ENCODE assay signal across 18 cellular contexts in the genomic region with DNA sequence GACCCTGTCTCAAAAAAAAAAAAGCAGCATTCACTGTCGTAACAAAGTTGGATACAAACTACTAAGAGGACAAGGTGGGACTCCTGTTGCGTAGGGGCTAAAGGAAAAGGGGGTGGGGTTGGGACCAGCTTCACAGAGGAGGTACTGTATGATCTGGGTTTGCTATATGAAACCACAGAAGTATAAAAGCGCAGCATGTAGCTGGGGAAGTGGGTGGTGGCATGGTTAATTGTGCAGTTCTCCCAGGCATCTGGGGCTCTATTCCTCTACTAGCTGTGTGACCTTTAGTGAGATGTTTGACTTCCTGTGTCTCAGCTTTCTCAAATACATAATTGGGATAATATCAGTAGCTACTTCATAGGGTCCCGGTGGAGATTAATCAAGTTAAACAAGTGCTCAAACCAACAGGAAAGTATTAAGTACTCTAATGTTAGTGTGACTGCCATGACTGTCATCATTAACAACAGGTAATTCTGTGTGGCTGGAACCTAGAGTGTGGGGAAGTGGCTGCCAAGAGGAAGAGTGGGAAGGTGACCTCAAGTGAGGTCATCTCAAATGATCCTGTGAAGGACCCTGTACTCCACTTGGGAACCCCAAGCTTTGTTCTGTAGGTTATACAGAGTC. TPM values are rescaled to one million over a fixed set of nuclear protein-coding genes. Genes with fewer than 3 reads are reported as not detected.
DNase-seq lines count a peak whose midpoint lies in the region; ATAC-seq and TF ChIP-seq lines count a peak whose summit lies in the region.
"Had no signal": no experiment of that assay in that cellular context is flagged by ENCODE, and none has a peak within 500 bp of the region (broad histone marks: within the 10 kb centered on the region; RNA-seq: fewer than 3 reads in every experiment).

No MANE protein-coding gene starts in this region.

- H3K4me2 ChIP-seq in hepatocyte = no peak overlapping the region

- intact Hi-C loops in left lung (cut with DNase I) = no loop called here

- H3K36me3 Mint-ChIP-seq in activated naive CD4-positive, alpha-beta T cell treated with anti-CD3 and anti-CD28 coated beads, Interleukin-2, amount 50 U/mL, for 24 hours = peaks cover 3% of the 10 kb centered on the region
- H3K36me3 Mint-ChIP-seq in T-helper 17 cell (ENCODE audit: low read depth) = peaks cover 3% of the 10 kb centered on the region

- WGBS in hepatocyte (ENCODE audit: low lambda C conversion rate, missing lambda C conversion rate) = 90% methylated on average over 4 of the region's 4 CpGs

- H4K20me1 ChIP-seq in hepatocyte (ENCODE audit: insufficient read depth, poor library complexity, severe bottlenecking) = no peaks in the 10 kb centered on the region

- no peak for DNase-seq in activated naive CD4-positive, alpha-beta T cell (lab: John Stamatoyannopoulos, UW)
- DNase-seq in T-helper 17 cell (no peak), hepatocyte (ENCODE audit: low spot score) (no peak), HPDE6-E6E7 (ENCODE audit: extremely low spot score) (no peak), left lung (no peak), NCI-H226 (no peak)
- DNase-seq: AML-193; effector memory CD8-positive, alpha-beta T cell; esophagus squamous epithelium; KG1; midbrain; NCI-H187 treated with DMSO at 0.1 percent for 48 hours; RPMI8226 had no signal

- H3K9me3 ChIP-seq in T-helper 17 cell (ENCODE audit: control insufficient read depth, low read length, poor library complexity, severe bottlenecking) (no peaks in the 10 kb centered on the region), hepatocyte (ENCODE audit: low read depth) (no peaks in the 10 kb centered on the region), left lung (no peaks in the 10 kb centered on the region)
- H3K9me3 ChIP-seq: esophagus squamous epithelium had no signal

- H2AFZ ChIP-seq in hepatocyte = no peak overlapping the region

- H3K4me1 ChIP-seq in hepatocyte (ENCODE audit: insufficient read depth) = peaks cover 27% of the 10 kb centered on the region
- H3K4me1 ChIP-seq in left lung = no peaks in the 10 kb centered on the region

- H3K27me3 Mint-ChIP-seq in activated naive CD4-positive, alpha-beta T cell treated with anti-CD3 and anti-CD28 coated beads, Interleukin-2, amount 50 U/mL, for 24 hours = no peaks in the 10 kb centered on the region
- no peaks in the 10 kb centered on the region for H3K27me3 Mint-ChIP-seq in T-helper 17 cell
- H3K27me3 Mint-ChIP-seq: effector memory CD8-positive, alpha-beta T cell had no signal

- H3K27me3 ChIP-seq in hepatocyte = no peaks in the 10 kb centered on the region
- no peaks in the 10 kb centered on the region for H3K27me3 ChIP-seq in left lung
- H3K27me3 ChIP-seq: esophagus squamous epithelium had no signal

- H3K9me2 ChIP-seq in hepatocyte (replicated peaks; ENCODE audit: insufficient read depth) = no peaks in the 10 kb centered on the region

- no peaks in the 10 kb centered on the region for H3K9me3 Mint-ChIP-seq in activated naive CD4-positive, alpha-beta T cell treated with anti-CD3 and anti-CD28 coated beads, Interleukin-2, amount 50 U/mL, for 24 hours
- H3K9me3 Mint-ChIP-seq: effector memory CD8-positive, alpha-beta T cell had no signal

- peaks cover 21% of the 10 kb centered on the region for H3K79me2 ChIP-seq in hepatocyte

- H3K36me3 ChIP-seq in hepatocyte (replicated peaks; ENCODE audit: insufficient read depth, low read depth) (no peaks in the 10 kb centered on the region), left lung (no peaks in the 10 kb centered on the region)

- peaks cover 61% of the 10 kb centered on the region for H3K4me1 Mint-ChIP-seq in activated naive CD4-positive, alpha-beta T cell treated with anti-CD3 and anti-CD28 coated beads, Interleukin-2, amount 50 U/mL, for 24 hours
- peaks cover 27% of the 10 kb centered on the region for H3K4me1 Mint-ChIP-seq in T-helper 17 cell

- peak overlapping the region; percentile 61 for H3K4me3 Mint-ChIP-seq in activated naive CD4-positive, alpha-beta T cell treated with anti-CD3 and anti-CD28 coated beads, Interleukin-2, amount 50 U/mL, for 24 hours
- no peak overlapping the region for H3K4me3 Mint-ChIP-seq in T-helper 17 cell
- H3K4me3 Mint-ChIP-seq: effector memory CD8-positive, alpha-beta T cell had no signal

- peak overlapping the region; percentile 90 for H3K27ac Mint-ChIP-seq in activated naive CD4-positive, alpha-beta T cell treated with anti-CD3 and anti-CD28 coated beads, Interleukin-2, amount 50 U/mL, for 24 hours
- peak overlapping the region; percentile 11 for H3K27ac Mint-ChIP-seq in T-helper 17 cell

- H3K4me3 ChIP-seq in hepatocyte (no peak overlapping the region), left lung (no peak overlapping the region)
- H3K4me3 ChIP-seq: esophagus squamous epithelium had no signal

- TF ChIP-seq CTCF in hepatocyte (IDR thresholded peaks at IDR 0.05; ENCODE audit: poor library complexity) = no peak
- TF ChIP-seq CTCF in left lung (IDR thresholded peaks at IDR 0.05) = no peak

- ATAC-seq in T-helper 17 cell (no peak), left lung (no peak)
- ATAC-seq: effector memory CD8-positive, alpha-beta T cell had no signal

- H3K27ac ChIP-seq in hepatocyte (peak overlapping the region; percentile 73), left lung (no peak overlapping the region)
- H3K27ac ChIP-seq: esophagus squamous epithelium had no signal

RNA-seq across cellular contexts. Expression of gene PARP16, which starts 11.5 kb away (rescaled TPM):
- total RNA-seq in T-helper 17 cell = 10 to 100 TPM; 11.5 to 13.8 TPM
- 9.3 and 13.2 TPM in 2 replicates for total RNA-seq in hepatocyte
- polyA plus RNA-seq in hepatocyte = 16.0 and 19.7 TPM in 2 replicates
- total RNA-seq in left lung = 1 to 10 TPM; 8.0 to 8.2 TPM

RNA-seq across cellular contexts. Expression of gene RNU5A-1, which starts 20.6 kb away (rescaled TPM):
- total RNA-seq in T-helper 17 cell (not detected), hepatocyte (not detected in 2 replicates), left lung (not detected)
- not detected in 2 replicates for polyA plus RNA-seq in hepatocyte
- total RNA-seq: activated CD8-positive, alpha-beta memory T cell treated with anti-CD3 and anti-CD28 coated beads for 36 hours; esophagus squamous epithelium; NCI-H460; renal cortical epithelial cell; temporal lobe had no signal

RNA-seq across cellular contexts. Expression of gene RNU5B-1, which starts 29.3 kb away (rescaled TPM):
- total RNA-seq in T-helper 17 cell (not detected), hepatocyte (not detected in 2 replicates), left lung (10 to 100 TPM in 1 of 2 donors, not detected in 1; 26.6 TPM)
- polyA plus RNA-seq in hepatocyte = not detected in 2 replicates
- total RNA-seq: activated CD8-positive, alpha-beta memory T cell treated with anti-CD3 and anti-CD28 coated beads for 36 hours; esophagus squamous epithelium; NCI-H460; renal cortical epithelial cell had no signal
